Comparison of ENCODE assay signal across 17 cellular contexts in the genomic region with DNA sequence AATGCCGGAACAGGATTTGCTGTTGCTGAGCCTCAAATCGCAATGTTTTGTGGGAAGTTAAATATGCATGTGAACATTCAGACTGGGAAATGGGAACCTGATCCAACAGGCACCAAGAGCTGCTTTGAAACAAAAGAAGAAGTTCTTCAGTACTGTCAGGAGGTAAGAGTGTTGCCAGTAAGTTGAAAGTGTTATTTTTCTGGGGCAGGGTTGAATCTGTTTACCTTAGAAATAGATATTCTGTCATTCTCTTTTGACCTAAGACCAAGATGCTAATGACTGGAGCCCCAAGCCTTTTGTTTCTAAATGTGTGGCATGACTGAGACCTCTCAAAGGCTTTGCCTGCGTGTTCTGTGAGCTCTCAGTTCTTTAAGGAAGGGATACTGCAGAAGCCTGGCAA. TPM values are rescaled to one million over a fixed set of nuclear protein-coding genes. Genes with fewer than 3 reads are reported as not detected.
"Had no signal": no experiment of that assay in that cellular context is flagged by ENCODE, and none has a peak within 500 bp of the region (broad histone marks: within the 10 kb centered on the region; RNA-seq: fewer than 3 reads in every experiment).

No MANE protein-coding gene starts in this region.

- H3K36me3 ChIP-seq: ovary had no signal

- H3K9me3 ChIP-seq: colonic mucosa, ovary had no signal

- H3K27ac ChIP-seq: colonic mucosa, hepatocyte, ovary had no signal

- DNase-seq: colonic mucosa; effector CD4-positive, alpha-beta T cell; foreskin melanocyte; head of caudate nucleus; kidney glomerular epithelial cell; mammary epithelial cell; naive thymus-derived CD8-positive, alpha-beta T cell; nucleus accumbens; ovary; right cardiac atrium; small intestine; stimulated activated CD4-positive, alpha-beta T cell treated with anti-CD3 and anti-CD28 coated beads, Interleukin-12 subunit alpha, Interleukin-12 subunit beta, amount 100 ng/mL, for 4 hours; stimulated activated naive CD4-positive, alpha-beta T cell treated with Interleukin-2 at 50 U/mL for 16 hours; trophoblast cell had no signal

- H3K27me3 ChIP-seq: colonic mucosa, hepatocyte, ovary had no signal

- ATAC-seq: left lobe of liver; naive thymus-derived CD8-positive, alpha-beta T cell; right cardiac atrium had no signal

- H3K4me3 ChIP-seq: colonic mucosa, hepatocyte, ovary had no signal

- H3K4me3 Mint-ChIP-seq: naive thymus-derived CD8-positive, alpha-beta T cell; neural crest cell had no signal

- H3K4me1 ChIP-seq: colonic mucosa had no signal

RNA-seq across cellular contexts. Expression of gene ST14, which starts 50.1 kb away (rescaled TPM):
- polyA plus RNA-seq: naive thymus-derived CD8-positive, alpha-beta T cell had no signal
